ENCODE assay signal across 1 cellular context in genomic region chr3:9420850-9421549, GRCh38.
TF ChIP-seq lines count a peak whose summit lies in the region.

No MANE protein-coding gene starts in this region.

TF ChIP-seq in HEK293, 187 proteins besides CTCF, POLR2A, EP300 and RAD21 (continued from another document):
- TF ChIP-seq ZNF639 (tag by site-specific recombination; IDR thresholded peaks at IDR 0.05) = no peak
- no peak for TF ChIP-seq ZNF548 (tag by site-specific recombination; IDR thresholded peaks at IDR 0.05)
- TF ChIP-seq ZNF2 (tag by site-specific recombination; IDR thresholded peaks at IDR 0.05) = peak; percentile 87; the same call in 1 of the 2 replicates
- peak; percentile 53; the same call in 1 of the 2 replicates for TF ChIP-seq BCL6B (tag by site-specific recombination; IDR thresholded peaks at IDR 0.05)
- TF ChIP-seq SCRT2 (tag by site-specific recombination; IDR thresholded peaks at IDR 0.05) = peak; percentile 88
- TF ChIP-seq ZNF366 (tag by site-specific recombination; conservative IDR thresholded peaks at IDR 0.05) = no peak; the same call in 1 of the 2 replicates
- TF ChIP-seq ZBTB17 (tag by site-specific recombination; IDR thresholded peaks at IDR 0.05) = peak; percentile 28; the same call in 1 of the 2 replicates
- TF ChIP-seq ZNF600 (tag by site-specific recombination; IDR thresholded peaks at IDR 0.05) = 0 out of 2 replicates have a peak, but pooled peaks have one; percentile 28
- no peak for TF ChIP-seq ZBTB8A (tag by site-specific recombination; IDR thresholded peaks at IDR 0.05)
- no peak for TF ChIP-seq ZNF530 (tag by site-specific recombination; IDR thresholded peaks at IDR 0.05; ENCODE audit: low read depth)
- no peak for TF ChIP-seq ZNF571 (tag by site-specific recombination; IDR thresholded peaks at IDR 0.05)
- peak; percentile 99 for TF ChIP-seq ZNF121 (tag by site-specific recombination; IDR thresholded peaks at IDR 0.05)
